12 cellular contexts compared by ENCODE assay signal in the genomic region with DNA sequence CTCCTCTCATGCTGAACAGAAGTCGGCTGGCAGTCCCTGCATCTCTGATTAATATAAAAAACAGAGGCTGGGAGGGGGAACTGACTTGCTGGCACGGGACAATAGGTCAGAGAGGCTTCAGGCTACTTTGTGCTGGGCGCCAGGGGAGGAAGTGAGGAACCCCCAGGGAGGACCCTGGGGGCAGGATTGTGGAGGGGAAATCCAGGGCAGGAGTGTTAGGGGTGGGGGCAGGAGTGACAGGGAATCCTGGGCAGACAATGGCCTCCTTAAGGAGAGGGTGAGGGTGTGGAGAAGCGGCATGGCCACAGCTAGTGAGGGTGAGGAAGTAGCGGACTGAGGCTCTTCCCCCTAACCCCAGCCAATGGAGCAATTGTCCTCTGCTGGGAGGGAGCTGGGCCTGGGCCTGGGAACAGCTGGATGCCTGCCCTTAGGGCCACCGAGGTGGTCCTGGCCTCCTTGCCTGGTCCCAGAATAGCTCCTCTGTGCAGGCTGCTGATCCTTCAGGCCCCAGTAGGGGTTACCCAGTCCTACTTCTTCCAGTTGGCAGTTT. TPM values are rescaled to one million over a fixed set of nuclear protein-coding genes. Genes with fewer than 3 reads are reported as not detected.
DNase-seq lines count a peak whose midpoint lies in the region; ATAC-seq, FAIRE-seq and TF ChIP-seq lines count a peak whose summit lies in the region.
"Had no signal": no experiment of that assay in that cellular context is flagged by ENCODE, and none has a peak within 500 bp of the region (broad histone marks: within the 10 kb centered on the region; RNA-seq: fewer than 3 reads in every experiment).

No MANE protein-coding gene starts in this region.

- intact Hi-C loops in pancreas (cut with DNase I), result no loop called here

- no peaks in the 10 kb centered on the region for H3K27me3 ChIP-seq in GM23338 (ENCODE audit: insufficient read depth)
- H3K27me3 ChIP-seq in SJCRH30, result no peaks in the 10 kb centered on the region
- no peaks in the 10 kb centered on the region for H3K27me3 ChIP-seq in pancreas
- no peaks in the 10 kb centered on the region for H3K27me3 ChIP-seq in WERI-Rb-1 (ENCODE audit: insufficient read depth, low read depth, severe bottlenecking)
- H3K27me3 ChIP-seq: SJSA1, transverse colon had no signal

- H3K36me3 ChIP-seq in GM23338 (ENCODE audit: insufficient read depth), result no peaks in the 10 kb centered on the region; the same call in 1 of the 2 replicates
- no peaks in the 10 kb centered on the region for H3K36me3 ChIP-seq in SJCRH30
- H3K36me3 ChIP-seq in pancreas, result no peaks in the 10 kb centered on the region
- no peaks in the 10 kb centered on the region for H3K36me3 ChIP-seq in WERI-Rb-1
- H3K36me3 ChIP-seq: SJSA1, transverse colon had no signal

- H3K9me3 Mint-ChIP-seq in GM23338, result no peaks in the 10 kb centered on the region; the same call in 2 of the 3 replicates

- 43 to 50% methylated on average over 5 to 6 of the region's 6 CpGs for WGBS in pancreas, 2 donors

- no peak overlapping the region for H3K4me2 ChIP-seq in GM23338

- H3K79me2 ChIP-seq in GM23338 (replicated peaks; ENCODE audit: insufficient read depth), result no peaks in the 10 kb centered on the region

- no peaks in the 10 kb centered on the region for H4K20me1 ChIP-seq in GM23338 (replicated peaks; ENCODE audit: insufficient read depth)

- no peak overlapping the region for H3K27ac ChIP-seq in GM23338 (ENCODE audit: low read depth)
- peak overlapping the region; percentile 86 for H3K27ac ChIP-seq in SJCRH30
- peak overlapping the region; percentile 66 to 88 (median 74) for H3K27ac ChIP-seq in pancreas
- H3K27ac ChIP-seq in WERI-Rb-1, result no peak overlapping the region
- H3K27ac ChIP-seq: SJSA1, transverse colon had no signal

- H3K36me3 Mint-ChIP-seq in GM23338 (ENCODE audit: low read depth), result no peaks in the 10 kb centered on the region

- no peak for DNase-seq in GM23338 (ENCODE audit: low spot score)
- peak; percentile 94 to 97 for DNase-seq in SJCRH30
- DNase-seq in foreskin melanocyte, result peak; percentile 71
- peak in 2 of 6 donors; percentile 20 to 34 for DNase-seq in pancreas
- DNase-seq in stimulated activated CD4-positive, alpha-beta T cell treated with anti-CD3 and anti-CD28 coated beads, Interleukin-1b, Interleukin-23, amount 100 ng/mL, for 48 hours, result no peak
- no peak for DNase-seq in WERI-Rb-1
- DNase-seq in GM19238 (ENCODE audit: insufficient read length, low spot score), result no peak
- DNase-seq: NCI-H2227 treated with DMSO at 0.1 percent for 48 hours, transverse colon had no signal

- peak overlapping the region; percentile 38; the same call in 1 of the 2 replicates for H2AFZ ChIP-seq in GM23338

- H3K4me3 Mint-ChIP-seq in GM23338, result no peak overlapping the region; the same call in 2 of the 3 replicates

- peaks cover 15% of the 10 kb centered on the region for H3K27me3 Mint-ChIP-seq in GM23338 (ENCODE audit: insufficient read depth, low read depth, poor library complexity)

- no peak for FAIRE-seq in pancreas (lab: Jason Lieb, UNC)

- no peaks in the 10 kb centered on the region for H3K9me2 ChIP-seq in GM23338 (ENCODE audit: insufficient read depth)

- TF ChIP-seq CTCF in GM23338 (conservative IDR thresholded peaks at IDR 0.05; ENCODE audit: low read depth in 2 of 2) (no peak), pancreas (IDR thresholded peaks at IDR 0.05) (no peak), WERI-Rb-1 (IDR thresholded peaks at IDR 0.05; ENCODE audit: low read depth, low read length) (no peak)

- peaks cover 27% of the 10 kb centered on the region for H3K4me1 Mint-ChIP-seq in GM23338

- H3K4me3 ChIP-seq in GM23338, result no peak overlapping the region
- no peak overlapping the region; the same call in 1 of the 2 replicates for H3K4me3 ChIP-seq in SJCRH30
- no peak overlapping the region for H3K4me3 ChIP-seq in pancreas
- no peak overlapping the region for H3K4me3 ChIP-seq in WERI-Rb-1 (ENCODE audit: low read depth, low read length)
- H3K4me3 ChIP-seq: SJSA1, transverse colon had no signal

- no peak overlapping the region for H3K27ac Mint-ChIP-seq in GM23338

- H3K4me1 ChIP-seq in GM23338 (ENCODE audit: insufficient read depth) (peaks cover 25% of the 10 kb centered on the region), SJCRH30 (peaks cover 44% of the 10 kb centered on the region), pancreas (peaks cover 37 to 59% (median 43%) of the 10 kb centered on the region in 3 donors)

- ATAC-seq in GM23338, result peak; percentile 38
- ATAC-seq in pancreas, result peak in 1 of 4 donors; percentile 4
- ATAC-seq in GM18502 (IDR thresholded peaks at IDR 0.05; ENCODE audit: poor library complexity, unreplicated experiment), result no peak
- ATAC-seq: esophagus mucosa had no signal

- no peaks in the 10 kb centered on the region for H3F3A ChIP-seq in GM23338 (replicated peaks; ENCODE audit: low read depth)

- H3K9me3 ChIP-seq in SJCRH30 (replicated peaks) (no peaks in the 10 kb centered on the region), pancreas (no peaks in the 10 kb centered on the region), WERI-Rb-1 (ENCODE audit: severe bottlenecking) (no peaks in the 10 kb centered on the region)
- H3K9me3 ChIP-seq: SJSA1, transverse colon had no signal

TF ChIP-seq in GM23338, 12 proteins besides CTCF, POLR2A, EP300 and RAD21 (continues in another document):
- TF ChIP-seq CREB1 (CRISPR knock-in tag; IDR thresholded peaks at IDR 0.05; ENCODE audit: low read depth) (no peak), NANOG (IDR thresholded peaks at IDR 0.05; ENCODE audit: borderline replicate concordance) (no peak)
- TF ChIP-seq, protein P1, sequence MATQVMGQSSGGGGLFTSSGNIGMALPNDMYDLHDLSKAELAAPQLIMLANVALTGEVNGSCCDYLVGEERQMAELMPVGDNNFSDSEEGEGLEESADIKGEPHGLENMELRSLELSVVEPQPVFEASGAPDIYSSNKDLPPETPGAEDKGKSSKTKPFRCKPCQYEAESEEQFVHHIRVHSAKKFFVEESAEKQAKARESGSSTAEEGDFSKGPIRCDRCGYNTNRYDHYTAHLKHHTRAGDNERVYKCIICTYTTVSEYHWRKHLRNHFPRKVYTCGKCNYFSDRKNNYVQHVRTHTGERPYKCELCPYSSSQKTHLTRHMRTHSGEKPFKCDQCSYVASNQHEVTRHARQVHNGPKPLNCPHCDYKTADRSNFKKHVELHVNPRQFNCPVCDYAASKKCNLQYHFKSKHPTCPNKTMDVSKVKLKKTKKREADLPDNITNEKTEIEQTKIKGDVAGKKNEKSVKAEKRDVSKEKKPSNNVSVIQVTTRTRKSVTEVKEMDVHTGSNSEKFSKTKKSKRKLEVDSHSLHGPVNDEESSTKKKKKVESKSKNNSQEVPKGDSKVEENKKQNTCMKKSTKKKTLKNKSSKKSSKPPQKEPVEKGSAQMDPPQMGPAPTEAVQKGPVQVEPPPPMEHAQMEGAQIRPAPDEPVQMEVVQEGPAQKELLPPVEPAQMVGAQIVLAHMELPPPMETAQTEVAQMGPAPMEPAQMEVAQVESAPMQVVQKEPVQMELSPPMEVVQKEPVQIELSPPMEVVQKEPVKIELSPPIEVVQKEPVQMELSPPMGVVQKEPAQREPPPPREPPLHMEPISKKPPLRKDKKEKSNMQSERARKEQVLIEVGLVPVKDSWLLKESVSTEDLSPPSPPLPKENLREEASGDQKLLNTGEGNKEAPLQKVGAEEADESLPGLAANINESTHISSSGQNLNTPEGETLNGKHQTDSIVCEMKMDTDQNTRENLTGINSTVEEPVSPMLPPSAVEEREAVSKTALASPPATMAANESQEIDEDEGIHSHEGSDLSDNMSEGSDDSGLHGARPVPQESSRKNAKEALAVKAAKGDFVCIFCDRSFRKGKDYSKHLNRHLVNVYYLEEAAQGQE (IDR thresholded peaks at IDR 0.05; ENCODE audit: unreplicated experiment), result no peak

RNA-seq across cellular contexts. Expression of a gene that starts 9.3 kb away (rescaled TPM):
- total RNA-seq in GM23338 (2014; rRNA removed; shearing (Covaris generic)), result 3.5 and 5.1 TPM in 2 replicates
- 2.4 and 3.4 TPM in 2 replicates for polyA plus RNA-seq in GM23338 (2016; fragmentation: Nextera tagmentation; extraction: Ambion mirVana)
- total RNA-seq in SJCRH30 (2014; rRNA removed; shearing (Covaris generic)), result not detected in 2 replicates
- total RNA-seq in pancreas, result 100 to 1,000 TPM in 1 of 6 donors, 10 to 100 TPM in 5; 59.8 to 159 (median 67.7) TPM
- polyA plus RNA-seq in pancreas, result 100 to 1,000 TPM; 148 to 180 TPM
- total RNA-seq: esophagus mucosa, SJSA1 had no signal

RNA-seq across cellular contexts. Expression of a gene that starts 44.1 kb away (rescaled TPM):
- total RNA-seq in GM23338 (2014; rRNA removed; shearing (Covaris generic)), result 20.7 and 25.8 TPM in 2 replicates
- polyA plus RNA-seq in GM23338 (2016; fragmentation: Nextera tagmentation; extraction: Ambion mirVana) (13.3 and 15.0 TPM in 2 replicates), pancreas (10 to 100 TPM; 22.3 to 34.9 TPM)
- total RNA-seq in SJCRH30 (2014; rRNA removed; shearing (Covaris generic)), result 20.7 and 27.1 TPM in 2 replicates
- total RNA-seq in pancreas, result 10 to 100 TPM; 11.9 to 23.6 (median 14.3) TPM

Comparison
In these comparisons a context has a peak if more than half of its experiments do, and no peak if none do; other contexts are left out.
1. DNase-seq: peak in SJCRH30 (2 of 2) and foreskin melanocyte (single experiment); none in GM23338 (single experiment), stimulated activated CD4-positive, alpha-beta T cell treated with anti-CD3 and anti-CD28 coated beads, Interleukin-1b, Interleukin-23, amount 100 ng/mL, for 48 hours (single experiment), WERI-Rb-1 (single experiment) and GM19238 (single experiment).
2. H3K27ac ChIP-seq: peak in SJCRH30 (single experiment) and pancreas (4 of 4); none in GM23338 (single experiment) and WERI-Rb-1 (single experiment).